10 cellular contexts compared by ENCODE assay signal in genomic region chr3:172218350-172219323, GRCh38.
DNase-seq lines count a peak whose midpoint lies in the region; ATAC-seq, FAIRE-seq and TF ChIP-seq lines count a peak whose summit lies in the region.
"Had no signal": no experiment of that assay in that cellular context is flagged by ENCODE, and none has a peak within 500 bp of the region (broad histone marks: within the 10 kb centered on the region; RNA-seq: fewer than 3 reads in every experiment).

No MANE protein-coding gene starts in this region.

- peak overlapping the region in 6 of 10 donors; percentile 1 to 73 (median 26) for H3K27ac Mint-ChIP-seq in naive thymus-derived CD8-positive, alpha-beta T cell
- H3K27ac Mint-ChIP-seq in activated naive CD4-positive, alpha-beta T cell treated with anti-CD3 and anti-CD28 coated beads, Interleukin-2, amount 10 ng/mL, durations not matched to agents 7 days and 5 days: no peak overlapping the region
- H3K27ac Mint-ChIP-seq: activated CD4-positive, alpha-beta memory T cell treated with anti-CD3 and anti-CD28 coated beads, Interleukin-2, amount 10 ng/mL, durations not matched to agents 7 days and 5 days had no signal

- 55% methylated on average over 5 of the region's 5 CpGs for WGBS in K562 (ENCODE audit: insufficient coverage, low coverage, missing lambda C conversion rate)

- no peak for TF ChIP-seq RAD21 in K562 (CRISPR knock-in tag; conservative IDR thresholded peaks at IDR 0.05 in 1 of 2, IDR thresholded peaks at IDR 0.05 in 1 of 2)

- peaks cover 56% of the 10 kb centered on the region for H3K79me2 ChIP-seq in K562 (ENCODE audit: control insufficient read depth, insufficient read depth, low read length)

- no TSS peak for BruUV-seq in K562 (replicated peaks; lab: Mats Ljungman, UMichigan)

- peaks cover 0 to 1% (median 0%) of the 10 kb centered on the region in 9 donors for H3K9me3 Mint-ChIP-seq in naive thymus-derived CD8-positive, alpha-beta T cell
- H3K9me3 Mint-ChIP-seq in activated naive CD4-positive, alpha-beta T cell treated with anti-CD3 and anti-CD28 coated beads, Interleukin-2, amount 10 ng/mL, durations not matched to agents 7 days and 5 days: no peaks in the 10 kb centered on the region
- H3K9me3 Mint-ChIP-seq: activated CD4-positive, alpha-beta memory T cell treated with anti-CD3 and anti-CD28 coated beads, Interleukin-2, amount 10 ng/mL, durations not matched to agents 7 days and 5 days had no signal

- DNase-seq in HCEC 1CT (peak; percentile 52), K562 (ENCODE audit: extremely low read depth in 1 of 4, low spot score in 3 of 4) (no peak), middle frontal gyrus (ENCODE audit: extremely low spot score, low spot score) (no peak)
- DNase-seq in naive thymus-derived CD8-positive, alpha-beta T cell: no peak
- DNase-seq in activated naive CD4-positive, alpha-beta T cell treated with anti-CD3 and anti-CD28 coated beads, Interleukin-2, amount 10 ng/mL, durations not matched to agents 7 days and 5 days: no peak
- no peak for DNase-seq in activated T-cell treated with anti-CD3 and anti-CD28 coated beads, Interleukin-2, amount 50 U/mL, for 48 hours
- DNase-seq: activated CD4-positive, alpha-beta memory T cell treated with anti-CD3 and anti-CD28 coated beads, Interleukin-2, amount 10 ng/mL, durations not matched to agents 7 days and 5 days; NCI-H524 treated with DMSO at 0.1 percent for 48 hours had no signal

- H3K4me3 ChIP-seq in K562: no peak overlapping the region

- peaks cover 6 to 32% (median 20%) of the 10 kb centered on the region in 4 donors for H3K4me1 Mint-ChIP-seq in naive thymus-derived CD8-positive, alpha-beta T cell
- H3K4me1 Mint-ChIP-seq in activated naive CD4-positive, alpha-beta T cell treated with anti-CD3 and anti-CD28 coated beads, Interleukin-2, amount 10 ng/mL, durations not matched to agents 7 days and 5 days: no peaks in the 10 kb centered on the region
- H3K4me1 Mint-ChIP-seq: activated CD4-positive, alpha-beta memory T cell treated with anti-CD3 and anti-CD28 coated beads, Interleukin-2, amount 10 ng/mL, durations not matched to agents 7 days and 5 days had no signal

- intact Hi-C loops in K562 (cut with micrococcal nuclease): no loop called here

- TF ChIP-seq CTCF in GM12872 (IDR thresholded peaks at IDR 0.05; ENCODE audit: insufficient read depth, low read depth, low read length) (0 out of 3 replicates have a peak, but pooled peaks have one; percentile 0), K562 (IDR thresholded peaks at IDR 0.05 in 2 of 3, conservative IDR thresholded peaks at IDR 0.05 in 1 of 3; ENCODE audit: insufficient read depth in 2 of 3, low read depth in 1 of 3, low read length in 3 of 3) (no peak)

- TF ChIP-seq EP300 in K562 (IDR thresholded peaks at IDR 0.05; ENCODE audit: low read length): no peak

- no peaks in the 10 kb centered on the region for H3K27me3 Mint-ChIP-seq in naive thymus-derived CD8-positive, alpha-beta T cell
- H3K27me3 Mint-ChIP-seq in activated naive CD4-positive, alpha-beta T cell treated with anti-CD3 and anti-CD28 coated beads, Interleukin-2, amount 10 ng/mL, durations not matched to agents 7 days and 5 days: no peaks in the 10 kb centered on the region
- H3K27me3 Mint-ChIP-seq: activated CD4-positive, alpha-beta memory T cell treated with anti-CD3 and anti-CD28 coated beads, Interleukin-2, amount 10 ng/mL, durations not matched to agents 7 days and 5 days had no signal

- H3K4me3 Mint-ChIP-seq in naive thymus-derived CD8-positive, alpha-beta T cell: no peak overlapping the region
- no peak overlapping the region for H3K4me3 Mint-ChIP-seq in activated naive CD4-positive, alpha-beta T cell treated with anti-CD3 and anti-CD28 coated beads, Interleukin-2, amount 10 ng/mL, durations not matched to agents 7 days and 5 days
- H3K4me3 Mint-ChIP-seq: activated CD4-positive, alpha-beta memory T cell treated with anti-CD3 and anti-CD28 coated beads, Interleukin-2, amount 10 ng/mL, durations not matched to agents 7 days and 5 days had no signal

- H3K9me3 ChIP-seq in K562 (replicated peaks; ENCODE audit: control insufficient read depth, insufficient read depth, low read depth, low read length): no peaks in the 10 kb centered on the region

- H3K9me1 ChIP-seq in K562 (ENCODE audit: control insufficient read depth, insufficient read depth, low read length): no peaks in the 10 kb centered on the region

- in situ Hi-C loops in K562 (cut with MboI): no loop called here

- no peak overlapping the region for H3K4me2 ChIP-seq in K562 (ENCODE audit: insufficient read depth, low read length)

- H3K4me1 ChIP-seq in K562 (replicated peaks in 1 of 2; ENCODE audit: control insufficient read depth in 2 of 2, insufficient read depth in 2 of 2, low read length in 2 of 2): no peaks in the 10 kb centered on the region; a peak in 1 of 5 replicates

- H3K27ac ChIP-seq in K562 (ENCODE audit: extremely low read depth, low read depth, low read length): no peak overlapping the region

- CTCF ChIA-PET in K562 (lab: Yijun Ruan, JAX; ENCODE audit: low intra/inter-chr PET ratio): no interaction called here
- CTCF ChIA-PET in activated naive CD4-positive, alpha-beta T cell treated with anti-CD3 and anti-CD28 coated beads, Interleukin-2, amount 10 ng/mL, durations not matched to agents 7 days and 5 days (lab: Charles Lee): no interaction called here

- H3K36me3 ChIP-seq in K562 (ENCODE audit: control insufficient read depth, insufficient read depth, low read length): no peaks in the 10 kb centered on the region

- peaks cover 0 to 6% (median 0%) of the 10 kb centered on the region in 3 donors for H3K36me3 Mint-ChIP-seq in naive thymus-derived CD8-positive, alpha-beta T cell
- H3K36me3 Mint-ChIP-seq in activated naive CD4-positive, alpha-beta T cell treated with anti-CD3 and anti-CD28 coated beads, Interleukin-2, amount 10 ng/mL, durations not matched to agents 7 days and 5 days: no peaks in the 10 kb centered on the region

- no peaks in the 10 kb centered on the region for H3K27me3 ChIP-seq in K562 (ENCODE audit: control insufficient read depth in 2 of 2, insufficient read depth in 2 of 2, low read length in 2 of 2)

- POLR2A ChIA-PET in K562 (lab: Yijun Ruan, JAX): interaction anchor here (0.6 to 1.6 kb wide), 5 partner anchors 7 to 1219 kb away, joined by 3 to 6 read pairs (median 4); no protein-coding TSS in a partner anchor
- POLR2A ChIA-PET in naive thymus-derived CD8-positive, alpha-beta T cell (lab: Charles Lee): no interaction called here

- TF ChIP-seq POLR2A in K562 (conservative IDR thresholded peaks at IDR 0.05): no peak

- ATAC-seq in K562: peak; percentile 47
- ATAC-seq in naive thymus-derived CD8-positive, alpha-beta T cell: no peak
- ATAC-seq in GM21786 (IDR thresholded peaks at IDR 0.05; ENCODE audit: unreplicated experiment): no peak

- no peak for FAIRE-seq in K562 (lab: Jason Lieb, UNC)

- peaks cover 7% of the 10 kb centered on the region; the same call in 1 of the 2 replicates for H4K20me1 ChIP-seq in K562 (replicated peaks; ENCODE audit: control insufficient read depth, insufficient read depth, low read length)

- H3K9ac ChIP-seq in K562 (ENCODE audit: insufficient read depth in 1 of 2, low read depth in 2 of 2, low read length in 2 of 2): no peak overlapping the region

- H2AFZ ChIP-seq in K562 (ENCODE audit: low read depth, low read length): no peak overlapping the region

TF ChIP-seq in K562, 482 proteins besides CTCF, POLR2A, EP300 and RAD21:
- TF ChIP-seq NCOA2 (IDR thresholded peaks at IDR 0.05; ENCODE audit: partially characterized antibody in 2 of 2): peak in 1 of 2 experiments; percentile 15
- TF ChIP-seq, protein P1, sequence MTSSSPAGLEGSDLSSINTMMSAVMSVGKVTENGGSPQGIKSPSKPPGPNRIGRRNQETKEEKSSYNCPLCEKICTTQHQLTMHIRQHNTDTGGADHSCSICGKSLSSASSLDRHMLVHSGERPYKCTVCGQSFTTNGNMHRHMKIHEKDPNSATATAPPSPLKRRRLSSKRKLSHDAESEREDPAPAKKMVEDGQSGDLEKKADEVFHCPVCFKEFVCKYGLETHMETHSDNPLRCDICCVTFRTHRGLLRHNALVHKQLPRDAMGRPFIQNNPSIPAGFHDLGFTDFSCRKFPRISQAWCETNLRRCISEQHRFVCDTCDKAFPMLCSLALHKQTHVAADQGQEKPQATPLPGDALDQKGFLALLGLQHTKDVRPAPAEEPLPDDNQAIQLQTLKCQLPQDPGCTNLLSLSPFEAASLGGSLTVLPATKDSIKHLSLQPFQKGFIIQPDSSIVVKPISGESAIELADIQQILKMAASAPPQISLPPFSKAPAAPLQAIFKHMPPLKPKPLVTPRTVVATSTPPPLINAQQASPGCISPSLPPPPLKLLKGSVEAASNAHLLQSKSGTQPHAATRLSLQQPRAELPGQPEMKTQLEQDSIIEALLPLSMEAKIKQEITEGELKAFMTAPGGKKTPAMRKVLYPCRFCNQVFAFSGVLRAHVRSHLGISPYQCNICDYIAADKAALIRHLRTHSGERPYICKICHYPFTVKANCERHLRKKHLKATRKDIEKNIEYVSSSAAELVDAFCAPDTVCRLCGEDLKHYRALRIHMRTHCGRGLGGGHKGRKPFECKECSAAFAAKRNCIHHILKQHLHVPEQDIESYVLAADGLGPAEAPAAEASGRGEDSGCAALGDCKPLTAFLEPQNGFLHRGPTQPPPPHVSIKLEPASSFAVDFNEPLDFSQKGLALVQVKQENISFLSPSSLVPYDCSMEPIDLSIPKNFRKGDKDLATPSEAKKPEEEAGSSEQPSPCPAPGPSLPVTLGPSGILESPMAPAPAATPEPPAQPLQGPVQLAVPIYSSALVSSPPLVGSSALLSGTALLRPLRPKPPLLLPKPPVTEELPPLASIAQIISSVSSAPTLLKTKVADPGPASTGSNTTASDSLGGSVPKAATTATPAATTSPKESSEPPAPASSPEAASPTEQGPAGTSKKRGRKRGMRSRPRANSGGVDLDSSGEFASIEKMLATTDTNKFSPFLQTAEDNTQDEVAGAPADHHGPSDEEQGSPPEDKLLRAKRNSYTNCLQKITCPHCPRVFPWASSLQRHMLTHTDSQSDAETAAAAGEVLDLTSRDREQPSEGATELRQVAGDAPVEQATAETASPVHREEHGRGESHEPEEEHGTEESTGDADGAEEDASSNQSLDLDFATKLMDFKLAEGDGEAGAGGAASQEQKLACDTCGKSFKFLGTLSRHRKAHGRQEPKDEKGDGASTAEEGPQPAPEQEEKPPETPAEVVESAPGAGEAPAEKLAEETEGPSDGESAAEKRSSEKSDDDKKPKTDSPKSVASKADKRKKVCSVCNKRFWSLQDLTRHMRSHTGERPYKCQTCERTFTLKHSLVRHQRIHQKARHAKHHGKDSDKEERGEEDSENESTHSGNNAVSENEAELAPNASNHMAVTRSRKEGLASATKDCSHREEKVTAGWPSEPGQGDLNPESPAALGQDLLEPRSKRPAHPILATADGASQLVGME (CRISPR knock-in tag; IDR thresholded peaks at IDR 0.05): no peak
